In the genomic region with DNA sequence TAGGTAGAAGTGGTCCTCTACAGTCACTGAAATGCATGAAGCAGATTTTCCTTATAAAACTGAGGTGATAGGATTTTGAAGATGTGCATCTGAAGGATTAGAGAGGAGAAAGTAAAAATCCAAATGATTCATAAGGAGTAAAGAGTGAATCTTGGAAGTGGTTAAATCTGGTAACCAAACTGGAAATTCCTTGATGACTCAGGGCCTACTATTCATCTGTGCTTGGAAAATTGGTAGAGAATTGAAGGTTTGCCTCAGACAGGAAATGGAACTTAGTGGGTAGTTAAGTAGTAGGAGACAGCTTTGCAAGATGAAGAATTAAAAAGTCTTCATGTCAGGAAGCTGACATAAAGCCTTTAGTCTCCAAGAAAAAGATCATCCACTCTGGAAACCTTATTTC, we compare ENCODE assay signal across 15 cellular contexts.
DNase-seq lines count a peak whose midpoint lies in the region; TF ChIP-seq lines count a peak whose summit lies in the region.
"Had no signal": no experiment of that assay in that cellular context is flagged by ENCODE, and none has a peak within 500 bp of the region (broad histone marks: within the 10 kb centered on the region; RNA-seq: fewer than 3 reads in every experiment).

No MANE protein-coding gene starts in this region.

- H3K9me3 Mint-ChIP-seq in nephron progenitor cell = peaks cover 11% of the 10 kb centered on the region
- H3K9me3 Mint-ChIP-seq: activated CD8-positive, alpha-beta T cell treated with anti-CD3 and anti-CD28 coated beads for 36 hours had no signal

- no peak for TF ChIP-seq POLR2A in transverse colon (IDR thresholded peaks at IDR 0.05)

- no peaks in the 10 kb centered on the region for H3K27me3 Mint-ChIP-seq in nephron progenitor cell (ENCODE audit: low read depth, poor library complexity)
- H3K27me3 Mint-ChIP-seq: activated CD8-positive, alpha-beta T cell treated with anti-CD3 and anti-CD28 coated beads for 36 hours; central memory CD8-positive, alpha-beta T cell had no signal

- no peaks in the 10 kb centered on the region for H3K36me3 Mint-ChIP-seq in nephron progenitor cell (ENCODE audit: low read depth)
- H3K36me3 Mint-ChIP-seq: naive thymus-derived CD8-positive, alpha-beta T cell had no signal

- intact Hi-C loops in A673 (cut with micrococcal nuclease; ENCODE audit: unreplicated experiment) (no loop called here), transverse colon (cut with DNase I; ENCODE audit: low total_unique reads) (no loop called here)

- POLR2A ChIA-PET in A673 (lab: Charles Lee; ENCODE audit: low non-redundant PET) = no interaction called here

- H3K4me3 ChIP-seq in A673 (ENCODE audit: low read depth, low read length, poor library complexity, severe bottlenecking) (no peak overlapping the region), HFF-Myc (replicated peaks; ENCODE audit: low read depth, low read length) (no peak overlapping the region), HAP-1 (no peak overlapping the region), transverse colon (no peak overlapping the region)
- H3K4me3 ChIP-seq: esophagus muscularis mucosa had no signal

- no peak overlapping the region for H3K4me3 Mint-ChIP-seq in nephron progenitor cell
- H3K4me3 Mint-ChIP-seq: activated CD8-positive, alpha-beta T cell treated with anti-CD3 and anti-CD28 coated beads for 36 hours; central memory CD8-positive, alpha-beta T cell; naive thymus-derived CD8-positive, alpha-beta T cell had no signal

- CTCF ChIA-PET in A673 (lab: Charles Lee) = no interaction called here

- TF ChIP-seq EP300 in transverse colon (IDR thresholded peaks at IDR 0.05; ENCODE audit: low read depth) = no peak

- in situ Hi-C loops in HAP-1 (cut with MboI; ENCODE audit: low sequenced_read_pairs) (no loop called here), transverse colon (cut with MboI; ENCODE audit: low pct_ligation_motif_present in 1 of 4, low pct_unique_long_range_greater_than_20kb in 1 of 4, low sequenced_read_pairs in 3 of 4) (no loop called here)

- no peak for TF ChIP-seq CTCF in A673 (conservative IDR thresholded peaks at IDR 0.05; ENCODE audit: low read depth, low read length)
- no peak for TF ChIP-seq CTCF in HFF-Myc (IDR thresholded peaks at IDR 0.05; ENCODE audit: low read depth, low read length, missing control alignments)
- no peak for TF ChIP-seq CTCF in nephron progenitor cell (IDR thresholded peaks at IDR 0.05)
- no peak for TF ChIP-seq CTCF in transverse colon (IDR thresholded peaks at IDR 0.05)

- H3K27ac Mint-ChIP-seq in nephron progenitor cell = no peak overlapping the region
- H3K27ac Mint-ChIP-seq: activated CD8-positive, alpha-beta T cell treated with anti-CD3 and anti-CD28 coated beads for 36 hours; naive thymus-derived CD8-positive, alpha-beta T cell had no signal

- no TSS peak for BruUV-seq in A673 (replicated peaks; lab: Mats Ljungman, UMichigan)

- H3K27ac ChIP-seq in A673 (ENCODE audit: low read depth, low read length, poor library complexity, severe bottlenecking) (no peak overlapping the region), transverse colon (no peak overlapping the region)
- H3K27ac ChIP-seq: esophagus muscularis mucosa had no signal

- H3K9me3 ChIP-seq in A673 (ENCODE audit: low read depth, low read length, poor library complexity, severe bottlenecking) = no peaks in the 10 kb centered on the region
- H3K9me3 ChIP-seq in HAP-1 = no peaks in the 10 kb centered on the region
- H3K9me3 ChIP-seq in transverse colon = no peaks in the 10 kb centered on the region

- H3K27me3 ChIP-seq in A673 (replicated peaks; ENCODE audit: insufficient read depth, low read depth, low read length, poor library complexity) (no peaks in the 10 kb centered on the region), HAP-1 (ENCODE audit: low read depth) (no peaks in the 10 kb centered on the region), transverse colon (no peaks in the 10 kb centered on the region)
- H3K27me3 ChIP-seq: esophagus muscularis mucosa had no signal

- H3K4me1 ChIP-seq in A673 (ENCODE audit: insufficient read depth, low read length, poor library complexity, severe bottlenecking) (peaks cover 13% of the 10 kb centered on the region), HAP-1 (peaks cover 4% of the 10 kb centered on the region), transverse colon (no peaks in the 10 kb centered on the region)
- H3K4me1 ChIP-seq: esophagus muscularis mucosa had no signal

- H3K4me1 Mint-ChIP-seq in nephron progenitor cell = no peaks in the 10 kb centered on the region
- H3K4me1 Mint-ChIP-seq: central memory CD8-positive, alpha-beta T cell; naive thymus-derived CD8-positive, alpha-beta T cell had no signal

- no peaks in the 10 kb centered on the region for H3K36me3 ChIP-seq in A673 (ENCODE audit: insufficient read depth, low read length, poor library complexity, severe bottlenecking)
- H3K36me3 ChIP-seq in HAP-1 (replicated peaks) = no peaks in the 10 kb centered on the region
- H3K36me3 ChIP-seq in transverse colon = no peaks in the 10 kb centered on the region
- H3K36me3 ChIP-seq: esophagus muscularis mucosa had no signal

- DNase-seq in A673 (ENCODE audit: low spot score) (peak; percentile 76), HFF-Myc (ENCODE audit: extremely low read depth, low read depth) (peak; percentile 72), astrocyte of the hippocampus (ENCODE audit: low read depth, low spot score) (peak; percentile 80), glomerular visceral epithelial cell (ENCODE audit: extremely low spot score) (peak; percentile 82), nephron progenitor cell (no peak), HAP-1 (ENCODE audit: low spot score in 2 of 2) (no peak), cerebellum (ENCODE audit: low spot score) (no peak), transverse colon (no peak)
- DNase-seq: activated CD8-positive, alpha-beta T cell treated with anti-CD3 and anti-CD28 coated beads for 36 hours; activated gamma-delta T cell; naive thymus-derived CD8-positive, alpha-beta T cell; NCI-H1092 treated with DMSO at 0.1 percent for 48 hours; NCI-H446 had no signal

Comparison
In these comparisons a context has a peak if more than half of its experiments do, and no peak if none do; other contexts are left out.
1. DNase-seq: peak in A673 (single experiment), HFF-Myc (single experiment), astrocyte of the hippocampus (single experiment) and glomerular visceral epithelial cell (single experiment); none in nephron progenitor cell (single experiment), HAP-1 (0 of 2), cerebellum (single experiment) and transverse colon (single experiment).